Comparison of ENCODE assay signal across 10 cellular contexts in genomic region chr2:235433860-235434259, GRCh38. TPM values are rescaled to one million over a fixed set of nuclear protein-coding genes. Genes with fewer than 3 reads are reported as not detected.
DNase-seq lines count a peak whose midpoint lies in the region; ATAC-seq, FAIRE-seq and TF ChIP-seq lines count a peak whose summit lies in the region.
"Had no signal": no experiment of that assay in that cellular context is flagged by ENCODE, and none has a peak within 500 bp of the region (broad histone marks: within the 10 kb centered on the region; RNA-seq: fewer than 3 reads in every experiment).

No MANE protein-coding gene starts in this region.

- peak; percentile 44; the same call in 1 of the 2 replicates for TF ChIP-seq EP300 in K562 (IDR thresholded peaks at IDR 0.05; ENCODE audit: low read length)

- FAIRE-seq in K562 (lab: Jason Lieb, UNC) (peak; percentile 84), islet of Langerhans (lab: Jason Lieb, UNC) (peak; percentile 91)

- peak; percentile 24; the same call in 1 of the 2 replicates for ATAC-seq in IMR-90 (ENCODE audit: low read depth)
- ATAC-seq in K562: peak; percentile 96
- no peak for ATAC-seq in stimulated activated memory B cell treated with anti-CD40 and anti-IgM and Interleukin-4, amounts not matched to agents 10 μg/mL and 1 μg/mL and 100 μg/mL, for 72 hours
- ATAC-seq in natural killer cell: no peak

- BruUV-seq in IMR-90 (replicated peaks; lab: Mats Ljungman, UMichigan) (no TSS peak), K562 (replicated peaks; lab: Mats Ljungman, UMichigan) (no TSS peak)

- H3K4me2 ChIP-seq in IMR-90 (ENCODE audit: low read depth, low read length): no peak overlapping the region
- peak overlapping the region; percentile 19 for H3K4me2 ChIP-seq in K562 (ENCODE audit: insufficient read depth, low read length)

- in situ Hi-C loops in IMR-90 (cut with MboI; ENCODE audit: low sequenced_read_pairs) (no loop called here), K562 (cut with MboI) (loop anchor here (10.0 kb wide), 1 partner anchor 151 kb away; no protein-coding TSS in a partner anchor)

- H3K9me3 Mint-ChIP-seq in stimulated activated memory B cell treated with anti-CD40 and anti-IgM and Interleukin-4, amounts not matched to agents 10 μg/mL and 1 μg/mL and 100 μg/mL, for 72 hours: peaks cover 8% of the 10 kb centered on the region
- no peaks in the 10 kb centered on the region for H3K9me3 Mint-ChIP-seq in natural killer cell

- H3K9ac ChIP-seq in IMR-90 (ENCODE audit: low read depth, low read length): no peak overlapping the region
- H3K9ac ChIP-seq in K562 (ENCODE audit: insufficient read depth in 1 of 2, low read depth in 2 of 2, low read length in 2 of 2): no peak overlapping the region; a peak in 1 of 4 replicates

- H4K20me1 ChIP-seq in IMR-90 (ENCODE audit: insufficient read depth, low read length) (no peaks in the 10 kb centered on the region), K562 (replicated peaks; ENCODE audit: control insufficient read depth, insufficient read depth, low read length) (no peaks in the 10 kb centered on the region)

- no peaks in the 10 kb centered on the region for H3K79me1 ChIP-seq in IMR-90 (ENCODE audit: low read depth in 1 of 2, low read length in 2 of 2)

- peaks cover 30% of the 10 kb centered on the region for H3K27me3 ChIP-seq in IMR-90 (ENCODE audit: control insufficient read depth, insufficient read depth, low read length)
- H3K27me3 ChIP-seq in K562 (ENCODE audit: control insufficient read depth in 2 of 2, insufficient read depth in 2 of 2, low read length in 2 of 2): no peaks in the 10 kb centered on the region
- no peaks in the 10 kb centered on the region for H3K27me3 ChIP-seq in testis
- H3K27me3 ChIP-seq: SJSA1 had no signal

- H3K27me3 Mint-ChIP-seq in stimulated activated memory B cell treated with anti-CD40 and anti-IgM and Interleukin-4, amounts not matched to agents 10 μg/mL and 1 μg/mL and 100 μg/mL, for 72 hours: peaks cover 10% of the 10 kb centered on the region
- H3K27me3 Mint-ChIP-seq in natural killer cell (ENCODE audit: low read depth in 2 of 2): peaks cover 9 to 23% of the 10 kb centered on the region in 2 donors

- CTCF ChIA-PET in IMR-90 (lab: Yijun Ruan, JAX) (interaction anchor here (1.5 kb wide), 1 partner anchor 160 kb away, joined by 4 read pairs; no protein-coding TSS in a partner anchor), K562 (lab: Yijun Ruan, JAX; ENCODE audit: low intra/inter-chr PET ratio) (interaction anchor here (0.5 to 2.2 kb wide), 3 partner anchors 160 to 346 kb away, joined by 3 to 18 read pairs (median 4); no protein-coding TSS in a partner anchor)

- H3K36me3 ChIP-seq in IMR-90 (ENCODE audit: control insufficient read depth, insufficient read depth, low read length) (no peaks in the 10 kb centered on the region), K562 (ENCODE audit: control insufficient read depth, insufficient read depth, low read length) (no peaks in the 10 kb centered on the region), testis (ENCODE audit: low read depth, missing control alignments) (no peaks in the 10 kb centered on the region)
- H3K36me3 ChIP-seq: SJSA1 had no signal

- dilution Hi-C loops in IMR-90 (cut with HindIII; ENCODE audit: low sequenced_read_pairs, unreplicated experiment): no loop called here

- no peak overlapping the region for H3K27ac Mint-ChIP-seq in stimulated activated memory B cell treated with anti-CD40 and anti-IgM and Interleukin-4, amounts not matched to agents 10 μg/mL and 1 μg/mL and 100 μg/mL, for 72 hours
- no peak overlapping the region for H3K27ac Mint-ChIP-seq in natural killer cell
- H3K27ac Mint-ChIP-seq: activated naive CD8-positive, alpha-beta T cell treated with anti-CD3 and anti-CD28 coated beads for 36 hours had no signal

- H2AK5ac ChIP-seq in IMR-90 (ENCODE audit: low read depth, low read length): no peak overlapping the region

- POLR2A ChIA-PET in IMR-90 (lab: Charles Lee; ENCODE audit: unreplicated experiment) (no interaction called here), K562 (lab: Yijun Ruan, JAX) (interaction anchor here (0.8 to 1.5 kb wide), 3 partner anchors 12 to 20 kb away, joined by 3 to 4 read pairs (median 3); no protein-coding TSS in a partner anchor)

- no peaks in the 10 kb centered on the region for H3K36me3 Mint-ChIP-seq in stimulated activated memory B cell treated with anti-CD40 and anti-IgM and Interleukin-4, amounts not matched to agents 10 μg/mL and 1 μg/mL and 100 μg/mL, for 72 hours
- no peaks in the 10 kb centered on the region for H3K36me3 Mint-ChIP-seq in natural killer cell
- H3K36me3 Mint-ChIP-seq: activated naive CD8-positive, alpha-beta T cell treated with anti-CD3 and anti-CD28 coated beads for 36 hours had no signal

- H4K91ac ChIP-seq in IMR-90 (ENCODE audit: insufficient read depth, low read depth, low read length): no peak overlapping the region

- H3K27ac ChIP-seq in IMR-90 (ENCODE audit: insufficient read depth, low read length) (no peak overlapping the region), K562 (ENCODE audit: extremely low read depth, low read depth, low read length) (peak overlapping the region; percentile 32; the same call in 1 of the 3 replicates), testis (no peak overlapping the region)
- H3K27ac ChIP-seq: SJSA1 had no signal

- 0 out of 2 replicates have a peak, but pooled peaks have one; percentile 17 for TF ChIP-seq CTCF in IMR-90 (conservative IDR thresholded peaks at IDR 0.05; ENCODE audit: low read depth, low read length)
- TF ChIP-seq CTCF in K562 (IDR thresholded peaks at IDR 0.05 in 2 of 3, conservative IDR thresholded peaks at IDR 0.05 in 1 of 3; ENCODE audit: insufficient read depth in 2 of 3, low read depth in 1 of 3, low read length in 3 of 3): peak; percentile 39 to 75 (median 48); a peak in 5 of 6 replicates
- TF ChIP-seq CTCF in testis (IDR thresholded peaks at IDR 0.05): no peak
- TF ChIP-seq CTCF in natural killer cell (IDR thresholded peaks at IDR 0.05): no peak

- no peak overlapping the region for H4K8ac ChIP-seq in IMR-90 (ENCODE audit: low read depth in 2 of 2, low read length in 2 of 2)

- H3K79me2 ChIP-seq in K562 (ENCODE audit: control insufficient read depth, insufficient read depth, low read length): no peaks in the 10 kb centered on the region

- H3K4me1 Mint-ChIP-seq in stimulated activated memory B cell treated with anti-CD40 and anti-IgM and Interleukin-4, amounts not matched to agents 10 μg/mL and 1 μg/mL and 100 μg/mL, for 72 hours: no peaks in the 10 kb centered on the region
- no peaks in the 10 kb centered on the region for H3K4me1 Mint-ChIP-seq in natural killer cell
- H3K4me1 Mint-ChIP-seq: activated naive CD8-positive, alpha-beta T cell treated with anti-CD3 and anti-CD28 coated beads for 36 hours had no signal

- no peak overlapping the region for H2AK9ac ChIP-seq in IMR-90 (replicated peaks; ENCODE audit: low read depth, low read length, poor library complexity)

- no peak overlapping the region for H3K23ac ChIP-seq in IMR-90 (ENCODE audit: low read depth, low read length)

- H3K18ac ChIP-seq in IMR-90 (ENCODE audit: low read depth, low read length): no peak overlapping the region

- DNase-seq in IMR-90: peak; percentile 15
- peak in 2 of 4 experiments; percentile 41 to 52 for DNase-seq in K562 (ENCODE audit: extremely low read depth in 1 of 4, low spot score in 3 of 4)
- DNase-seq in testis: peak; percentile 67
- DNase-seq in 8988T: no peak
- no peak for DNase-seq in kidney glomerular epithelial cell (lab: John Stamatoyannopoulos, UW)
- DNase-seq in natural killer cell: no peak
- DNase-seq: activated naive CD8-positive, alpha-beta T cell treated with anti-CD3 and anti-CD28 coated beads for 36 hours had no signal

- no peak overlapping the region for H3K4ac ChIP-seq in IMR-90 (ENCODE audit: low read depth, low read length)

- H2AFZ ChIP-seq in IMR-90 (replicated peaks; ENCODE audit: low read length, poor library complexity): peak overlapping the region; percentile 68
- peak overlapping the region; percentile 67 for H2AFZ ChIP-seq in K562 (ENCODE audit: low read depth, low read length)

- H3K14ac ChIP-seq in IMR-90 (replicated peaks; ENCODE audit: low read depth, low read length): no peak overlapping the region

- H3K9me3 ChIP-seq in IMR-90 (ENCODE audit: control insufficient read depth, insufficient read depth, low read length): no peaks in the 10 kb centered on the region; the same call in 1 of the 2 replicates
- H3K9me3 ChIP-seq in K562 (replicated peaks; ENCODE audit: control insufficient read depth, insufficient read depth, low read depth, low read length): no peaks in the 10 kb centered on the region
- H3K9me3 ChIP-seq in testis: no peaks in the 10 kb centered on the region
- H3K9me3 ChIP-seq: SJSA1 had no signal

- H3K56ac ChIP-seq in IMR-90 (ENCODE audit: extremely low read depth, insufficient read depth, low read length): no peak overlapping the region

- H3K4me1 ChIP-seq in IMR-90 (ENCODE audit: control insufficient read depth, insufficient read depth, low read length) (no peaks in the 10 kb centered on the region), K562 (replicated peaks in 1 of 2; ENCODE audit: control insufficient read depth in 2 of 2, insufficient read depth in 2 of 2, low read length in 2 of 2) (peaks cover 0 to 8% of the 10 kb centered on the region in 2 experiments; a peak in 3 of 5 replicates), testis (peaks cover 4% of the 10 kb centered on the region)
- H3K4me1 ChIP-seq: SJSA1 had no signal

- H2BK5ac ChIP-seq in IMR-90 (ENCODE audit: low read depth, low read length, poor library complexity, severe bottlenecking): no peak overlapping the region

- intact Hi-C loops in IMR-90 (cut with micrococcal nuclease): loop anchor here (10.0 kb wide), 1 partner anchor 161 kb away; no protein-coding TSS in a partner anchor
- intact Hi-C loops in K562 (cut with micrococcal nuclease): loop anchor here (1.0 to 5.0 kb wide), 3 partner anchors 61 to 313 kb away; partner anchors contain the start of gene AGAP1
- intact Hi-C loops in testis (cut with DNase I; ENCODE audit: low total_unique reads): no loop called here
- intact Hi-C loops in natural killer cell (cut with micrococcal nuclease): no loop called here

- H2BK20ac ChIP-seq in IMR-90 (ENCODE audit: low read depth, low read length): no peak overlapping the region

- H3K9me1 ChIP-seq in IMR-90 (ENCODE audit: insufficient read depth, low read length) (no peaks in the 10 kb centered on the region), K562 (ENCODE audit: control insufficient read depth, insufficient read depth, low read length) (no peaks in the 10 kb centered on the region)

- H2BK15ac ChIP-seq in IMR-90 (ENCODE audit: low read depth, low read length): no peak overlapping the region

- H3K4me3 ChIP-seq in IMR-90 (ENCODE audit: insufficient read depth, low read depth, low read length) (no peak overlapping the region), K562 (no peak overlapping the region), testis (no peak overlapping the region)
- H3K4me3 ChIP-seq: SJSA1 had no signal

- no peak overlapping the region for H2BK120ac ChIP-seq in IMR-90 (ENCODE audit: low read depth, low read length)

- no peak for TF ChIP-seq RAD21 in IMR-90 (IDR thresholded peaks at IDR 0.05; ENCODE audit: low read length)
- TF ChIP-seq RAD21 in K562 (CRISPR knock-in tag; conservative IDR thresholded peaks at IDR 0.05 in 1 of 2, IDR thresholded peaks at IDR 0.05 in 1 of 2): peak; percentile 82 to 88

- no peak for TF ChIP-seq POLR2A in IMR-90 (IDR thresholded peaks at IDR 0.05; ENCODE audit: low read depth, low read length)
- no peak for TF ChIP-seq POLR2A in K562 (conservative IDR thresholded peaks at IDR 0.05)
- TF ChIP-seq POLR2A in testis (IDR thresholded peaks at IDR 0.05): no peak

- 29% methylated on average over 3 of the region's 4 CpGs; no CpG with 5 or more reads in 1 of the 2 experiments for WGBS in IMR-90 (ENCODE audit: extremely low coverage in 2 of 2, insufficient read length in 1 of 2), 2 experiments
- 5% methylated on average over 4 of the region's 4 CpGs for whole genome bisulfite sequencing in K562 (ENCODE audit: insufficient coverage, low coverage, missing lambda C conversion rate)
- 38 to 43% methylated on average over 4 of the region's 4 CpGs for WGBS in testis, 2 donors

- H4K5ac ChIP-seq in IMR-90 (ENCODE audit: low read depth, low read length): no peak overlapping the region

- no peak overlapping the region for H3K4me3 Mint-ChIP-seq in stimulated activated memory B cell treated with anti-CD40 and anti-IgM and Interleukin-4, amounts not matched to agents 10 μg/mL and 1 μg/mL and 100 μg/mL, for 72 hours
- H3K4me3 Mint-ChIP-seq in natural killer cell: no peak overlapping the region
- H3K4me3 Mint-ChIP-seq: activated naive CD8-positive, alpha-beta T cell treated with anti-CD3 and anti-CD28 coated beads for 36 hours had no signal

RNA-seq across cellular contexts. Expression of gene AGAP1, which starts 60.0 kb away (rescaled TPM):
- 11.7 and 15.1 TPM in 2 replicates for total RNA-seq in IMR-90 (2012; rRNA removed)
- 16.4 and 17.7 TPM in 2 replicates for polyA plus RNA-seq in IMR-90 (2012; rRNA removed)
- polyA plus RNA-seq in IMR-90 (2012; cell fraction: cytosol; rRNA removed): 11.8 and 14.4 TPM in 2 replicates
- polyA plus RNA-seq in IMR-90 (2012; cell fraction: nucleus; rRNA removed; ENCODE audit: low replicate concordance): 12.4 and 13.4 TPM in 2 replicates
- 125 and 169 TPM in 2 replicates for total RNA-seq in K562 (2011; cell fraction: chromatin; rRNA removed; ENCODE audit: low replicate concordance)
- total RNA-seq in K562 (2011; cell fraction: nucleolus; rRNA removed): 46.2 and 47.6 TPM in 2 replicates
- total RNA-seq in K562 (2011; cell fraction: nucleoplasm; rRNA removed): 57.1 and 63.9 TPM in 2 replicates
- total RNA-seq in K562 (2014; rRNA removed): 10.0 TPM in 2 replicates
- 8.8 and 10.6 TPM in 2 replicates for total RNA-seq in K562 (2014; rRNA removed; fragmentation: Illumina TruSeq; extraction: Trizol)
- 10.2 and 10.9 TPM in 2 replicates for total RNA-seq in K562 (2015; rRNA removed; fragmentation: Illumina TruSeq; extraction: Trizol)
- total RNA-seq in K562 (2021): 21.4 and 24.0 TPM in 2 replicates
- 11.3 and 13.4 TPM in 2 replicates for polyA plus RNA-seq in K562 (2011; rRNA removed)
- polyA plus RNA-seq in K562 (2011; cell fraction: cytosol; rRNA removed): 7.9 and 11.5 TPM in 2 replicates
- polyA plus RNA-seq in K562 (2011; cell fraction: nucleus; rRNA removed): 22.3 and 28.6 TPM in 2 replicates
- polyA plus RNA-seq in K562 (2012): 13.7 and 15.5 TPM in 2 replicates
- polyA plus RNA-seq in K562 (2014; fragmentation: Illumina TruSeq; extraction: Trizol): 10.9 and 14.6 TPM in 2 replicates
- 1 to 10 TPM; 1.3 to 2.3 TPM for polyA plus RNA-seq in K562 (2014; fragmentation: Nextera tagmentation; extraction: Ambion mirVana)
- 6.8 and 8.0 TPM in 2 replicates for polyA plus RNA-seq in K562 (2014; rRNA removed)
- 40.2 and 43.6 TPM in 2 replicates for polyA minus RNA-seq in K562 (2011; rRNA and poly(A)+ RNA removed)
- polyA minus RNA-seq in K562 (2011; cell fraction: cytosol; rRNA and poly(A)+ RNA removed): 13.1 and 20.3 TPM in 2 replicates
- 33.5 and 55.2 TPM in 2 replicates for polyA minus RNA-seq in K562 (2011; cell fraction: nucleus; rRNA and poly(A)+ RNA removed)
- 10 to 100 TPM; 40.7 to 45.5 TPM for total RNA-seq in testis
- polyA plus RNA-seq in testis (ENCODE audit: insufficient read depth, low read depth, low replicate concordance): 21.4 TPM
- total RNA-seq in natural killer cell: 10 to 100 TPM; 42.0 to 56.4 (median 45.7) TPM

Comparison
In these comparisons a context has a peak if more than half of its experiments do, and no peak if none do; other contexts are left out.
1. ATAC-seq: peak in IMR-90 (single experiment) and K562 (single experiment); none in stimulated activated memory B cell treated with anti-CD40 and anti-IgM and Interleukin-4, amounts not matched to agents 10 μg/mL and 1 μg/mL and 100 μg/mL, for 72 hours (single experiment) and natural killer cell (0 of 3).
2. DNase-seq: peak in IMR-90 (single experiment) and testis (single experiment); none in 8988T (single experiment), kidney glomerular epithelial cell (single experiment) and natural killer cell (single experiment).
3. CTCF ChIP-seq: peak in IMR-90 (single experiment) and K562 (3 of 3); none in testis (0 of 3) and natural killer cell (single experiment).
4. intact Hi-C loops: an anchor here in IMR-90 (10.0 kb wide) and K562 (1.0 to 5.0 kb wide); none called in testis and natural killer cell.